In genomic region chr3:76487446-76487845, GRCh38 we compare ENCODE assay signal across 18 cellular contexts.
DNase-seq lines count a peak whose midpoint lies in the region; ATAC-seq, FAIRE-seq and TF ChIP-seq lines count a peak whose summit lies in the region.
"Had no signal": no experiment of that assay in that cellular context is flagged by ENCODE, and none has a peak within 500 bp of the region (broad histone marks: within the 10 kb centered on the region; RNA-seq: fewer than 3 reads in every experiment).

No MANE protein-coding gene starts in this region.

- H3K9me3 Mint-ChIP-seq in activated T-cell treated with anti-CD3 and anti-CD28 coated beads, Interleukin-2, amount 50 U/mL, for 72 hours = peaks cover 0 to 4% of the 10 kb centered on the region in 2 donors

- H3K27me3 ChIP-seq in foreskin keratinocyte = no peaks in the 10 kb centered on the region
- H3K27me3 ChIP-seq: Peyer's patch had no signal

- no peak for FAIRE-seq in RCC 7860 (lab: Jason Lieb, UNC)
- FAIRE-seq in urothelium cell line (lab: Jason Lieb, UNC) = no peak
- FAIRE-seq: G401.6 had no signal

- H3K27ac ChIP-seq in foreskin keratinocyte = no peak overlapping the region
- H3K27ac ChIP-seq: KMS-11, Peyer's patch had no signal

- H3K4me3 Mint-ChIP-seq in activated T-cell treated with anti-CD3 and anti-CD28 coated beads, Interleukin-2, amount 50 U/mL, for 72 hours = no peak overlapping the region

- H3K4me1 ChIP-seq in foreskin keratinocyte = peaks cover 4% of the 10 kb centered on the region
- H3K4me1 ChIP-seq: Peyer's patch had no signal

- peaks cover 0 to 2% of the 10 kb centered on the region in 2 donors for H3K36me3 Mint-ChIP-seq in activated T-cell treated with anti-CD3 and anti-CD28 coated beads, Interleukin-2, amount 50 U/mL, for 72 hours (ENCODE audit: insufficient read depth in 2 of 2)

- no peak for TF ChIP-seq CTCF in foreskin keratinocyte (conservative IDR thresholded peaks at IDR 0.05)

- no peaks in the 10 kb centered on the region for H3K4me1 Mint-ChIP-seq in activated T-cell treated with anti-CD3 and anti-CD28 coated beads, Interleukin-2, amount 50 U/mL, for 72 hours (ENCODE audit: low read depth)

- DNase-seq in HCEC 1CT = peak; percentile 74
- DNase-seq in RCC 7860 (ENCODE audit: low spot score) = peak; percentile 53
- peak; percentile 72 to 87 for DNase-seq in foreskin keratinocyte
- peak; percentile 25 for DNase-seq in urothelium cell line (ENCODE audit: low spot score)
- DNase-seq in activated CD4-positive, alpha-beta T cell treated with anti-CD3 and anti-CD28 coated beads, Interleukin-2, amount 50 U/mL, for 1 hour = no peak
- no peak for DNase-seq in NCI-H226
- no peak for DNase-seq in activated T-cell treated with anti-CD3 and anti-CD28 coated beads, Interleukin-2, amount 50 U/mL, for 72 hours
- DNase-seq: Calu3, MM.1S, NCI-H1105, NCI-H1694 treated with DMSO at 0.1 percent for 48 hours, NCI-H446, NCI-H748 treated with DMSO at 0.1 percent for 48 hours, Peyer's patch, SIG-M5 had no signal

- peak; percentile 98 for ATAC-seq in foreskin keratinocyte
- no peak for ATAC-seq in HG03521 (IDR thresholded peaks at IDR 0.05; ENCODE audit: unreplicated experiment)
- no peak for ATAC-seq in activated T-cell treated with anti-CD3 and anti-CD28 coated beads, Interleukin-2, amount 50 U/mL, for 72 hours (replicated peaks in 1 of 2)

- no peak overlapping the region for H3K27ac Mint-ChIP-seq in activated T-cell treated with anti-CD3 and anti-CD28 coated beads, Interleukin-2, amount 50 U/mL, for 72 hours

- no peaks in the 10 kb centered on the region for H3K27me3 Mint-ChIP-seq in activated T-cell treated with anti-CD3 and anti-CD28 coated beads, Interleukin-2, amount 50 U/mL, for 72 hours (ENCODE audit: low read depth)

Comparison
In these comparisons a context has a peak if more than half of its experiments do, and no peak if none do; other contexts are left out.
1. DNase-seq: peak in HCEC 1CT (single experiment), RCC 7860 (single experiment), foreskin keratinocyte (2 of 2) and urothelium cell line (single experiment); none in activated CD4-positive, alpha-beta T cell treated with anti-CD3 and anti-CD28 coated beads, Interleukin-2, amount 50 U/mL, for 1 hour (single experiment), NCI-H226 (single experiment) and activated T-cell treated with anti-CD3 and anti-CD28 coated beads, Interleukin-2, amount 50 U/mL, for 72 hours (0 of 2).